Comparison of ENCODE assay signal across 19 cellular contexts in genomic region chr13:29946093-29946492, GRCh38.
DNase-seq lines count a peak whose midpoint lies in the region; ATAC-seq and TF ChIP-seq lines count a peak whose summit lies in the region.
"Had no signal": no experiment of that assay in that cellular context is flagged by ENCODE, and none has a peak within 500 bp of the region (broad histone marks: within the 10 kb centered on the region; RNA-seq: fewer than 3 reads in every experiment).

No MANE protein-coding gene starts in this region.

- H3K27ac ChIP-seq in testis, result peak overlapping the region in 1 of 2 donors; percentile 69
- no peak overlapping the region for H3K27ac ChIP-seq in gastroesophageal sphincter

- TF ChIP-seq EP300 in gastroesophageal sphincter (IDR thresholded peaks at IDR 0.05), result no peak

- no peaks in the 10 kb centered on the region for H3K27me3 Mint-ChIP-seq in mesothelial cell of epicardium (ENCODE audit: low read depth)

- TF ChIP-seq CTCF in mesothelial cell of epicardium (IDR thresholded peaks at IDR 0.05; ENCODE audit: unreplicated experiment), result no peak
- no peak for TF ChIP-seq CTCF in testis (IDR thresholded peaks at IDR 0.05)
- no peak for TF ChIP-seq CTCF in gastroesophageal sphincter (IDR thresholded peaks at IDR 0.05)

- no peak overlapping the region for H3K4me3 ChIP-seq in testis
- no peak overlapping the region for H3K4me3 ChIP-seq in gastroesophageal sphincter
- H3K4me3 ChIP-seq: HAP-1, MG63 had no signal

- ATAC-seq in gastroesophageal sphincter, result no peak
- ATAC-seq: CD8-positive, alpha-beta T cell had no signal

- TF ChIP-seq POLR2A in testis (IDR thresholded peaks at IDR 0.05) (no peak), gastroesophageal sphincter (IDR thresholded peaks at IDR 0.05) (no peak)

- no peaks in the 10 kb centered on the region for H3K36me3 Mint-ChIP-seq in mesothelial cell of epicardium
- H3K36me3 Mint-ChIP-seq: CD8-positive, alpha-beta T cell had no signal

- H3K27ac Mint-ChIP-seq in mesothelial cell of epicardium, result peak overlapping the region; percentile 71
- H3K27ac Mint-ChIP-seq: CD8-positive, alpha-beta T cell had no signal

- intact Hi-C loops in testis (cut with DNase I; ENCODE audit: low total_unique reads), result no loop called here

- H3K4me1 ChIP-seq in testis (peaks cover 19% of the 10 kb centered on the region), gastroesophageal sphincter (peaks cover 0 to 10% (median 0%) of the 10 kb centered on the region in 3 donors)

- H3K9me3 ChIP-seq in testis, result no peaks in the 10 kb centered on the region
- no peaks in the 10 kb centered on the region for H3K9me3 ChIP-seq in gastroesophageal sphincter
- H3K9me3 ChIP-seq: HAP-1, MG63 had no signal

- WGBS in testis, 2 donors, result 26 to 31% methylated on average over 6 of the region's 6 CpGs
- WGBS in gastroesophageal sphincter (ENCODE audit: low coverage in 1 of 2), 2 donors, result 67 to 87% methylated on average over 3 to 6 of the region's 6 CpGs

- H3K4me3 Mint-ChIP-seq in mesothelial cell of epicardium, result no peak overlapping the region
- H3K4me3 Mint-ChIP-seq: CD8-positive, alpha-beta T cell had no signal

- DNase-seq in activated CD8-positive, alpha-beta memory T cell treated with anti-CD3 and anti-CD28 coated beads for 24 hours, result peak; percentile 24
- no peak for DNase-seq in activated CD8-positive, alpha-beta memory T cell treated with anti-CD3 and anti-CD28 coated beads, Interleukin-2, amount 50 U/mL, for 4 hours
- peak; percentile 30 for DNase-seq in amniotic epithelial cell (ENCODE audit: low read depth)
- no peak for DNase-seq in mesothelial cell of epicardium (ENCODE audit: low spot score in 2 of 2, unreplicated experiment in 2 of 2)
- DNase-seq in testis, result peak; percentile 45
- DNase-seq in T-helper 2 cell, result no peak
- no peak for DNase-seq in NCI-H1092 (lab: John Stamatoyannopoulos, UW)
- DNase-seq: 8988T, DMS79, Karpas-422, MG63, NCI-H1105 treated with DMSO at 0.1 percent for 48 hours, NCI-H1694 treated with DMSO at 0.1 percent for 48 hours, NCI-H345, NCI-H69, RPMI8226 had no signal

- H3K36me3 ChIP-seq in testis (ENCODE audit: low read depth, missing control alignments), result no peaks in the 10 kb centered on the region
- no peaks in the 10 kb centered on the region for H3K36me3 ChIP-seq in gastroesophageal sphincter
- H3K36me3 ChIP-seq: HAP-1, MG63 had no signal

- no peaks in the 10 kb centered on the region for H3K9me3 Mint-ChIP-seq in mesothelial cell of epicardium
- H3K9me3 Mint-ChIP-seq: CD8-positive, alpha-beta T cell had no signal

- peaks cover 17% of the 10 kb centered on the region for H3K4me1 Mint-ChIP-seq in mesothelial cell of epicardium

- no peaks in the 10 kb centered on the region for H3K27me3 ChIP-seq in testis
- peaks cover 9% of the 10 kb centered on the region for H3K27me3 ChIP-seq in gastroesophageal sphincter
- H3K27me3 ChIP-seq: MG63 had no signal

Comparison
In these comparisons a context has a peak if more than half of its experiments do, and no peak if none do; other contexts are left out.
1. DNase-seq: peak in activated CD8-positive, alpha-beta memory T cell treated with anti-CD3 and anti-CD28 coated beads for 24 hours (single experiment), amniotic epithelial cell (single experiment) and testis (single experiment); none in activated CD8-positive, alpha-beta memory T cell treated with anti-CD3 and anti-CD28 coated beads, Interleukin-2, amount 50 U/mL, for 4 hours (single experiment), mesothelial cell of epicardium (0 of 2), T-helper 2 cell (0 of 5) and NCI-H1092 (single experiment).